Comparison of ENCODE assay signal across 1 cellular context in genomic region chr16:69325784-69326171, GRCh38.
TF ChIP-seq lines count a peak whose summit lies in the region.

No MANE protein-coding gene starts in this region.

TF ChIP-seq in HEK293, 187 proteins besides CTCF, POLR2A, EP300 and RAD21 (continued from another document):
- TF ChIP-seq ZNF398 (tag by site-specific recombination; IDR thresholded peaks at IDR 0.05): no peak
